1 cellular context compared by ENCODE assay signal in the genomic region with DNA sequence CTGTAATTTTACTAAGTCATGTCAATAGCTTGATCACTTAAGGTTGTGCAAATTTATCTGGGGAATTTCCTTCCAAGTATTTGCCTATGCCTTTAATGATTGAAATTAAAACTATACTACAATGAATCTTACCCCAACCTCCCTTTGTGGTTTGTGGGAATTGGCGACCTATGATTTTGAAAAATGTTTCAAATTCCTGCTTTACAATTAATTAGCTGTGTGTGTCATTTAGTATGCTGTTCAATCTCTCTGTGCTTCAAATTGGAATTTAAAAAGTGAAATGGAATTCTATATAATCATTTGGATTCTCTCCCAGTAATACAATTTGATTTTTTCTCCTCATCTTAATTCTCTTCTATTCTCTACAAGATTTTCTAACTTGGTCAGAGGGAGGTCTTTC.
TF ChIP-seq lines count a peak whose summit lies in the region.

No MANE protein-coding gene starts in this region.

TF ChIP-seq in SK-N-SH, 30 proteins besides CTCF, POLR2A, EP300 and RAD21 (continued from another document):
- TF ChIP-seq, protein P1, sequence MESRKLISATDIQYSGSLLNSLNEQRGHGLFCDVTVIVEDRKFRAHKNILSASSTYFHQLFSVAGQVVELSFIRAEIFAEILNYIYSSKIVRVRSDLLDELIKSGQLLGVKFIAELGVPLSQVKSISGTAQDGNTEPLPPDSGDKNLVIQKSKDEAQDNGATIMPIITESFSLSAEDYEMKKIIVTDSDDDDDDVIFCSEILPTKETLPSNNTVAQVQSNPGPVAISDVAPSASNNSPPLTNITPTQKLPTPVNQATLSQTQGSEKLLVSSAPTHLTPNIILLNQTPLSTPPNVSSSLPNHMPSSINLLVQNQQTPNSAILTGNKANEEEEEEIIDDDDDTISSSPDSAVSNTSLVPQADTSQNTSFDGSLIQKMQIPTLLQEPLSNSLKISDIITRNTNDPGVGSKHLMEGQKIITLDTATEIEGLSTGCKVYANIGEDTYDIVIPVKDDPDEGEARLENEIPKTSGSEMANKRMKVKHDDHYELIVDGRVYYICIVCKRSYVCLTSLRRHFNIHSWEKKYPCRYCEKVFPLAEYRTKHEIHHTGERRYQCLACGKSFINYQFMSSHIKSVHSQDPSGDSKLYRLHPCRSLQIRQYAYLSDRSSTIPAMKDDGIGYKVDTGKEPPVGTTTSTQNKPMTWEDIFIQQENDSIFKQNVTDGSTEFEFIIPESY (IDR thresholded peaks at IDR 0.05; ENCODE audit: borderline replicate concordance, low read depth), result no peak
- TF ChIP-seq, protein P2, sequence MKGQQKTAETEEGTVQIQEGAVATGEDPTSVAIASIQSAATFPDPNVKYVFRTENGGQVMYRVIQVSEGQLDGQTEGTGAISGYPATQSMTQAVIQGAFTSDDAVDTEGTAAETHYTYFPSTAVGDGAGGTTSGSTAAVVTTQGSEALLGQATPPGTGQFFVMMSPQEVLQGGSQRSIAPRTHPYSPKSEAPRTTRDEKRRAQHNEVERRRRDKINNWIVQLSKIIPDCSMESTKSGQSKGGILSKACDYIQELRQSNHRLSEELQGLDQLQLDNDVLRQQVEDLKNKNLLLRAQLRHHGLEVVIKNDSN (IDR thresholded peaks at IDR 0.05; ENCODE audit: borderline replicate concordance, low read depth), result no peak
- TF ChIP-seq FOSL2 (IDR thresholded peaks at IDR 0.05; ENCODE audit: borderline replicate concordance, low read depth) (no peak), ELF1 (IDR thresholded peaks at IDR 0.05) (no peak), JUND (IDR thresholded peaks at IDR 0.05) (no peak)
- TF ChIP-seq, protein P3, sequence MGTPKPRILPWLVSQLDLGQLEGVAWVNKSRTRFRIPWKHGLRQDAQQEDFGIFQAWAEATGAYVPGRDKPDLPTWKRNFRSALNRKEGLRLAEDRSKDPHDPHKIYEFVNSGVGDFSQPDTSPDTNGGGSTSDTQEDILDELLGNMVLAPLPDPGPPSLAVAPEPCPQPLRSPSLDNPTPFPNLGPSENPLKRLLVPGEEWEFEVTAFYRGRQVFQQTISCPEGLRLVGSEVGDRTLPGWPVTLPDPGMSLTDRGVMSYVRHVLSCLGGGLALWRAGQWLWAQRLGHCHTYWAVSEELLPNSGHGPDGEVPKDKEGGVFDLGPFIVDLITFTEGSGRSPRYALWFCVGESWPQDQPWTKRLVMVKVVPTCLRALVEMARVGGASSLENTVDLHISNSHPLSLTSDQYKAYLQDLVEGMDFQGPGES (IDR thresholded peaks at IDR 0.05; ENCODE audit: low read depth, low read length), result no peak
- TF ChIP-seq, protein P4, sequence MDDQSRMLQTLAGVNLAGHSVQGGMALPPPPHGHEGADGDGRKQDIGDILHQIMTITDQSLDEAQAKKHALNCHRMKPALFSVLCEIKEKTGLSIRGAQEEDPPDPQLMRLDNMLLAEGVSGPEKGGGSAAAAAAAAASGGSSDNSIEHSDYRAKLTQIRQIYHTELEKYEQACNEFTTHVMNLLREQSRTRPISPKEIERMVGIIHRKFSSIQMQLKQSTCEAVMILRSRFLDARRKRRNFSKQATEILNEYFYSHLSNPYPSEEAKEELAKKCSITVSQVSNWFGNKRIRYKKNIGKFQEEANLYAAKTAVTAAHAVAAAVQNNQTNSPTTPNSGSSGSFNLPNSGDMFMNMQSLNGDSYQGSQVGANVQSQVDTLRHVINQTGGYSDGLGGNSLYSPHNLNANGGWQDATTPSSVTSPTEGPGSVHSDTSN (IDR thresholded peaks at IDR 0.05), result no peak
